Comparison of ENCODE assay signal across 15 cellular contexts in genomic region chr7:140676303-140676702, GRCh38. TPM values are rescaled to one million over a fixed set of nuclear protein-coding genes. Genes with fewer than 3 reads are reported as not detected.
DNase-seq lines count a peak whose midpoint lies in the region; ATAC-seq, FAIRE-seq and TF ChIP-seq lines count a peak whose summit lies in the region.
"Had no signal": no experiment of that assay in that cellular context is flagged by ENCODE, and none has a peak within 500 bp of the region (broad histone marks: within the 10 kb centered on the region; RNA-seq: fewer than 3 reads in every experiment).

No MANE protein-coding gene starts in this region.

- TF ChIP-seq CTCF in testis (IDR thresholded peaks at IDR 0.05) (no peak), SK-N-SH (IDR thresholded peaks at IDR 0.05) (no peak)

- TF ChIP-seq EP300 in SK-N-SH (IDR thresholded peaks at IDR 0.05; ENCODE audit: borderline replicate concordance in 1 of 2, low read depth in 1 of 2, low read length in 1 of 2), result no peak

- H3K27me3 Mint-ChIP-seq in memory B cell, result no peaks in the 10 kb centered on the region

- no peaks in the 10 kb centered on the region for H3F3A ChIP-seq in SK-N-SH (replicated peaks; ENCODE audit: insufficient read depth)

- POLR2A ChIA-PET in SK-N-SH (lab: Yijun Ruan, JAX), result no interaction called here

- H3K27ac Mint-ChIP-seq in memory B cell, result peak overlapping the region; percentile 85

- intact Hi-C loops in testis (cut with DNase I; ENCODE audit: low total_unique reads), result no loop called here

- H3K4me1 Mint-ChIP-seq in memory B cell, result peaks cover 45% of the 10 kb centered on the region

- H3K79me2 ChIP-seq in SK-N-SH (ENCODE audit: insufficient read depth), result no peaks in the 10 kb centered on the region

- no peak for TF ChIP-seq RAD21 in SK-N-SH (IDR thresholded peaks at IDR 0.05; ENCODE audit: low read length)

- H3K9me3 Mint-ChIP-seq in memory B cell, result no peaks in the 10 kb centered on the region

- no peak overlapping the region for H3K4me2 ChIP-seq in SK-N-SH

- no peak overlapping the region for H3K9ac ChIP-seq in SK-N-SH

- peaks cover 21% of the 10 kb centered on the region for H3K36me3 Mint-ChIP-seq in memory B cell

- H3K4me3 ChIP-seq in testis, result no peak overlapping the region
- no peak overlapping the region for H3K4me3 ChIP-seq in SK-N-SH (ENCODE audit: low read depth in 2 of 2, low read length in 1 of 2)
- H3K4me3 ChIP-seq: esophagus muscularis mucosa, left lung, tibial artery had no signal

- ATAC-seq in GM18858 (IDR thresholded peaks at IDR 0.05; ENCODE audit: unreplicated experiment) (peak; percentile 64), GM21786 (IDR thresholded peaks at IDR 0.05; ENCODE audit: unreplicated experiment) (peak; percentile 57), HG03460 (IDR thresholded peaks at IDR 0.05; ENCODE audit: unreplicated experiment) (peak; percentile 47), memory B cell (ENCODE audit: low read depth) (peak; percentile 61)
- ATAC-seq: left lung had no signal

- H2AFZ ChIP-seq in SK-N-SH (ENCODE audit: low read depth), result no peak overlapping the region

- no peaks in the 10 kb centered on the region for H3K4me1 ChIP-seq in testis
- peaks cover 7 to 20% of the 10 kb centered on the region in 2 experiments; a peak in 2 of 4 replicates for H3K4me1 ChIP-seq in SK-N-SH (ENCODE audit: control insufficient read depth in 1 of 2, insufficient read depth in 2 of 2, low read depth in 1 of 2, low read length in 1 of 2)

- peak overlapping the region; percentile 45 for H3K4me3 Mint-ChIP-seq in memory B cell

- no peak overlapping the region for H3K27ac ChIP-seq in testis
- no peak overlapping the region for H3K27ac ChIP-seq in SK-N-SH (ENCODE audit: low read depth in 2 of 2, low read length in 1 of 2)
- H3K27ac ChIP-seq: HL-60, tibial artery had no signal

- no peaks in the 10 kb centered on the region for H3K9me2 ChIP-seq in SK-N-SH

- WGBS in testis, 2 donors, result 85 to 95% methylated on average over 3 of the region's 3 CpGs
- 83% methylated on average over 3 of the region's 3 CpGs for WGBS in SK-N-SH (ENCODE audit: low lambda C conversion rate)

- H3K27me3 ChIP-seq in testis (no peaks in the 10 kb centered on the region), SK-N-SH (ENCODE audit: insufficient read depth) (no peaks in the 10 kb centered on the region)
- H3K27me3 ChIP-seq: esophagus muscularis mucosa, left lung, tibial artery had no signal

- no peak for TF ChIP-seq POLR2A in testis (IDR thresholded peaks at IDR 0.05)

- FAIRE-seq in frontal cortex (lab: Jason Lieb, UNC), result no peak

- H3K9me3 ChIP-seq in testis (no peaks in the 10 kb centered on the region), SK-N-SH (no peaks in the 10 kb centered on the region)
- H3K9me3 ChIP-seq: esophagus muscularis mucosa, left lung, tibial artery had no signal

- no peaks in the 10 kb centered on the region for H4K20me1 ChIP-seq in SK-N-SH (ENCODE audit: insufficient read depth)

- H3K36me3 ChIP-seq in testis (ENCODE audit: low read depth, missing control alignments) (no peaks in the 10 kb centered on the region), SK-N-SH (replicated peaks in 1 of 2; ENCODE audit: control insufficient read depth in 1 of 2, insufficient read depth in 2 of 2, low read length in 1 of 2) (peaks cover 0 to 7% of the 10 kb centered on the region in 2 experiments)

- DNase-seq in memory B cell (ENCODE audit: low spot score in 2 of 2) (peak; percentile 23 to 57), frontal cortex (ENCODE audit: low spot score in 2 of 2) (no peak), testis (no peak), dedifferentiated amniotic fluid mesenchymal stem cell (ENCODE audit: extremely low spot score) (no peak), SK-N-SH (no peak)
- DNase-seq: activated CD4-positive, CD25-positive, alpha-beta regulatory T cell; DMS79; left lung; NCI-H510A treated with DMSO at 0.1 percent for 48 hours had no signal

- CTCF ChIA-PET in SK-N-SH (lab: Yijun Ruan, JAX), result interaction anchor here (0.8 to 4.5 kb wide), 6 partner anchors 13 to 585 kb away, joined by 3 to 45 read pairs (median 5); partner anchors contain the start of gene MRPS33

TF ChIP-seq in SK-N-SH, 30 proteins besides CTCF, POLR2A, EP300 and RAD21:
- TF ChIP-seq MXI1 (IDR thresholded peaks at IDR 0.05; ENCODE audit: low read depth, low read length), result no peak
- no peak for TF ChIP-seq TCF12 (IDR thresholded peaks at IDR 0.05)
- TF ChIP-seq, protein P1, sequence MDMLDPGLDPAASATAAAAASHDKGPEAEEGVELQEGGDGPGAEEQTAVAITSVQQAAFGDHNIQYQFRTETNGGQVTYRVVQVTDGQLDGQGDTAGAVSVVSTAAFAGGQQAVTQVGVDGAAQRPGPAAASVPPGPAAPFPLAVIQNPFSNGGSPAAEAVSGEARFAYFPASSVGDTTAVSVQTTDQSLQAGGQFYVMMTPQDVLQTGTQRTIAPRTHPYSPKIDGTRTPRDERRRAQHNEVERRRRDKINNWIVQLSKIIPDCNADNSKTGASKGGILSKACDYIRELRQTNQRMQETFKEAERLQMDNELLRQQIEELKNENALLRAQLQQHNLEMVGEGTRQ (IDR thresholded peaks at IDR 0.05; ENCODE audit: borderline replicate concordance, low read depth, low read length), result no peak
- no peak for TF ChIP-seq REST (IDR thresholded peaks at IDR 0.05; ENCODE audit: low read depth, low read length)
- no peak for TF ChIP-seq FOXJ3 (CRISPR knock-in tag; IDR thresholded peaks at IDR 0.05)
- TF ChIP-seq SMC3 (IDR thresholded peaks at IDR 0.05; ENCODE audit: low read depth, low read length), result no peak
- no peak for TF ChIP-seq SIN3A (IDR thresholded peaks at IDR 0.05; ENCODE audit: borderline replicate concordance, low read depth, low read length)
- TF ChIP-seq POLR2AphosphoS5 (IDR thresholded peaks at IDR 0.05; ENCODE audit: low read depth, low read length), result no peak
- TF ChIP-seq RFX5 (IDR thresholded peaks at IDR 0.05; ENCODE audit: low read length), result no peak
TF ChIP-seq in SK-N-SH: peak in this region for 0.

RNA-seq across cellular contexts. Expression of gene ADCK2, which starts 3.6 kb away (rescaled TPM):
- 48.9 TPM for total RNA-seq in frontal cortex
- total RNA-seq in testis, result 10 to 100 TPM; 20.4 to 21.2 TPM
- 12.9 TPM for polyA plus RNA-seq in testis (ENCODE audit: insufficient read depth, low read depth, low replicate concordance)
- polyA plus RNA-seq in SK-N-SH (2012; rRNA removed), result 17.7 and 19.0 TPM in 2 replicates
- polyA plus RNA-seq in SK-N-SH (2012; cell fraction: cytosol; rRNA removed), result 11.9 and 15.3 TPM in 2 replicates
- polyA plus RNA-seq in SK-N-SH (2012; cell fraction: nucleus; rRNA removed), result 9.5 and 11.5 TPM in 2 replicates

RNA-seq across cellular contexts. Expression of gene NDUFB2, which starts 20.2 kb away (rescaled TPM):
- total RNA-seq in frontal cortex, result 34.6 TPM
- 100 to 1,000 TPM; 187 to 292 TPM for total RNA-seq in testis
- polyA plus RNA-seq in testis (ENCODE audit: insufficient read depth, low read depth, low replicate concordance), result 180 TPM
- polyA plus RNA-seq in SK-N-SH (2012; rRNA removed), result 1,154 and 1,214 TPM in 2 replicates
- polyA plus RNA-seq in SK-N-SH (2012; cell fraction: cytosol; rRNA removed), result 908 and 1,048 TPM in 2 replicates
- polyA plus RNA-seq in SK-N-SH (2012; cell fraction: nucleus; rRNA removed), result 281 and 458 TPM in 2 replicates

RNA-seq across cellular contexts. Expression of gene DENND2A, which starts 35.7 kb away (rescaled TPM):
- 25.7 TPM for total RNA-seq in frontal cortex
- 1 to 10 TPM; 4.1 to 5.5 TPM for total RNA-seq in testis
- 8.5 TPM for polyA plus RNA-seq in testis (ENCODE audit: insufficient read depth, low read depth, low replicate concordance)
- 2.1 and 3.5 TPM in 2 replicates for polyA plus RNA-seq in SK-N-SH (2012; rRNA removed)
- 1.5 and 2.8 TPM in 2 replicates for polyA plus RNA-seq in SK-N-SH (2012; cell fraction: cytosol; rRNA removed)
- polyA plus RNA-seq in SK-N-SH (2012; cell fraction: nucleus; rRNA removed), result 3.5 and 4.4 TPM in 2 replicates

Comparison
In these comparisons a context has a peak if more than half of its experiments do, and no peak if none do; other contexts are left out.
1. DNase-seq: peak in memory B cell (2 of 2); none in frontal cortex (0 of 2), testis (single experiment), dedifferentiated amniotic fluid mesenchymal stem cell (single experiment) and SK-N-SH (single experiment).
2. Peak in every context shown above with its lines, with median percentiles within 50 percentile points of each other: ATAC-seq.